ENCODE assay signal across 18 cellular contexts in genomic region chr20:49672109-49672681, GRCh38. TPM values are rescaled to one million over a fixed set of nuclear protein-coding genes. Genes with fewer than 3 reads are reported as not detected.
DNase-seq lines count a peak whose midpoint lies in the region; ATAC-seq and TF ChIP-seq lines count a peak whose summit lies in the region.
"Had no signal": no experiment of that assay in that cellular context is flagged by ENCODE, and none has a peak within 500 bp of the region (broad histone marks: within the 10 kb centered on the region; RNA-seq: fewer than 3 reads in every experiment).

No MANE protein-coding gene starts in this region.

- ATAC-seq in stimulated activated memory B cell treated with anti-CD40 and anti-IgM and Interleukin-4, amounts not matched to agents 10 μg/mL and 1 μg/mL and 100 μg/mL, for 72 hours, result no peak
- no peak for ATAC-seq in HG03280 (IDR thresholded peaks at IDR 0.05; ENCODE audit: unreplicated experiment)

- H3K27ac Mint-ChIP-seq in T-helper 2 cell treated with Interferon-gamma antibody and Interleukin-4, amounts not matched to agents 5 μg/mL and 100 μg/mL, for 36 hours, result peak overlapping the region; percentile 76
- H3K27ac Mint-ChIP-seq in chondrocyte (ENCODE audit: unreplicated experiment), result peak overlapping the region; percentile 8
- H3K27ac Mint-ChIP-seq in stimulated activated memory B cell treated with anti-CD40 and anti-IgM and Interleukin-4, amounts not matched to agents 10 μg/mL and 1 μg/mL and 100 μg/mL, for 72 hours, result peak overlapping the region; percentile 62
- H3K27ac Mint-ChIP-seq: dendritic cell treated with granulocyte-macrophage colony-stimulating factor and Interleukin-4, amounts not matched to agents 40 ng/mL and 50 ng/mL, for 4 days; type B pancreatic cell had no signal

- peaks cover 77% of the 10 kb centered on the region for H3K4me1 Mint-ChIP-seq in T-helper 2 cell treated with Interferon-gamma antibody and Interleukin-4, amounts not matched to agents 5 μg/mL and 100 μg/mL, for 36 hours (ENCODE audit: low read depth)
- peaks cover 87% of the 10 kb centered on the region for H3K4me1 Mint-ChIP-seq in chondrocyte (ENCODE audit: low read depth)
- peaks cover 83% of the 10 kb centered on the region for H3K4me1 Mint-ChIP-seq in stimulated activated memory B cell treated with anti-CD40 and anti-IgM and Interleukin-4, amounts not matched to agents 10 μg/mL and 1 μg/mL and 100 μg/mL, for 72 hours

- no peaks in the 10 kb centered on the region for H3K9me3 Mint-ChIP-seq in T-helper 2 cell treated with Interferon-gamma antibody and Interleukin-4, amounts not matched to agents 5 μg/mL and 100 μg/mL, for 36 hours
- H3K9me3 Mint-ChIP-seq in chondrocyte (ENCODE audit: low read depth), result no peaks in the 10 kb centered on the region
- H3K9me3 Mint-ChIP-seq in stimulated activated memory B cell treated with anti-CD40 and anti-IgM and Interleukin-4, amounts not matched to agents 10 μg/mL and 1 μg/mL and 100 μg/mL, for 72 hours, result no peaks in the 10 kb centered on the region
- H3K9me3 Mint-ChIP-seq: activated CD4-positive, alpha-beta memory T cell treated with anti-CD3 and anti-CD28 coated beads, Interleukin-2, amount 10 ng/mL, durations not matched to agents 7 days and 5 days; dendritic cell treated with granulocyte-macrophage colony-stimulating factor and Interleukin-4, amounts not matched to agents 40 ng/mL and 50 ng/mL, for 4 days; type B pancreatic cell had no signal

- no peak for DNase-seq in T-helper 2 cell treated with Interferon-gamma antibody and Interleukin-4, amounts not matched to agents 5 μg/mL and 100 μg/mL, for 36 hours (ENCODE audit: low spot score)
- DNase-seq in T-helper 2 cell, result no peak
- DNase-seq in NCI-H82 treated with DMSO at 0.1 percent for 48 hours (lab: John Stamatoyannopoulos, UW; ENCODE audit: unreplicated experiment), result peak; percentile 19
- no peak for DNase-seq in chondrocyte (ENCODE audit: low spot score)
- DNase-seq in germinal center (ENCODE audit: low spot score), result no peak
- no peak for DNase-seq in SW 1271 (lab: John Stamatoyannopoulos, UW)
- DNase-seq: activated CD4-positive, alpha-beta memory T cell treated with anti-CD3 and anti-CD28 coated beads, Interleukin-2, amount 10 ng/mL, durations not matched to agents 7 days and 5 days; activated gamma-delta T cell treated with Interleukin-2 at 50 U/mL for 16 hours; glutamatergic neuron; H7; mesendoderm; NCI-H2029 treated with DMSO at 0.1 percent for 48 hours; nucleus accumbens; SIG-M5 had no signal

- no peaks in the 10 kb centered on the region for H3K27me3 Mint-ChIP-seq in T-helper 2 cell treated with Interferon-gamma antibody and Interleukin-4, amounts not matched to agents 5 μg/mL and 100 μg/mL, for 36 hours (ENCODE audit: low read depth)
- H3K27me3 Mint-ChIP-seq in chondrocyte (ENCODE audit: low read depth), result no peaks in the 10 kb centered on the region
- H3K27me3 Mint-ChIP-seq in stimulated activated memory B cell treated with anti-CD40 and anti-IgM and Interleukin-4, amounts not matched to agents 10 μg/mL and 1 μg/mL and 100 μg/mL, for 72 hours, result no peaks in the 10 kb centered on the region
- H3K27me3 Mint-ChIP-seq: dendritic cell treated with granulocyte-macrophage colony-stimulating factor and Interleukin-4, amounts not matched to agents 40 ng/mL and 50 ng/mL, for 4 days; type B pancreatic cell had no signal

- peak overlapping the region; percentile 27 for H3K4me3 Mint-ChIP-seq in T-helper 2 cell treated with Interferon-gamma antibody and Interleukin-4, amounts not matched to agents 5 μg/mL and 100 μg/mL, for 36 hours
- H3K4me3 Mint-ChIP-seq in chondrocyte (ENCODE audit: unreplicated experiment), result no peak overlapping the region
- H3K4me3 Mint-ChIP-seq in stimulated activated memory B cell treated with anti-CD40 and anti-IgM and Interleukin-4, amounts not matched to agents 10 μg/mL and 1 μg/mL and 100 μg/mL, for 72 hours, result no peak overlapping the region
- H3K4me3 Mint-ChIP-seq: activated CD4-positive, alpha-beta memory T cell treated with anti-CD3 and anti-CD28 coated beads, Interleukin-2, amount 10 ng/mL, durations not matched to agents 7 days and 5 days; dendritic cell treated with granulocyte-macrophage colony-stimulating factor and Interleukin-4, amounts not matched to agents 40 ng/mL and 50 ng/mL, for 4 days; type B pancreatic cell had no signal

- peaks cover 10% of the 10 kb centered on the region for H3K36me3 Mint-ChIP-seq in T-helper 2 cell treated with Interferon-gamma antibody and Interleukin-4, amounts not matched to agents 5 μg/mL and 100 μg/mL, for 36 hours (ENCODE audit: low read depth)
- H3K36me3 Mint-ChIP-seq in chondrocyte (ENCODE audit: low read depth), result no peaks in the 10 kb centered on the region
- peaks cover 12% of the 10 kb centered on the region for H3K36me3 Mint-ChIP-seq in stimulated activated memory B cell treated with anti-CD40 and anti-IgM and Interleukin-4, amounts not matched to agents 10 μg/mL and 1 μg/mL and 100 μg/mL, for 72 hours

- TF ChIP-seq CTCF in chondrocyte (IDR thresholded peaks at IDR 0.05), result no peak

RNA-seq across cellular contexts. Expression of gene B4GALT5, which starts 41.5 kb away (rescaled TPM):
- 54.2 to 56.1 TPM (median 55.0 TPM) in 3 replicates for total RNA-seq in chondrocyte

Comparison
In these comparisons a context has a peak if more than half of its experiments do, and no peak if none do; other contexts are left out.
1. H3K27ac Mint-ChIP-seq: peak in every context shown above with its lines; median percentile 76 in T-helper 2 cell treated with Interferon-gamma antibody and Interleukin-4, amounts not matched to agents 5 μg/mL and 100 μg/mL, for 36 hours; 62 in stimulated activated memory B cell treated with anti-CD40 and anti-IgM and Interleukin-4, amounts not matched to agents 10 μg/mL and 1 μg/mL and 100 μg/mL, for 72 hours; 8 in chondrocyte.